ENCODE assay signal across 16 cellular contexts in the genomic region with DNA sequence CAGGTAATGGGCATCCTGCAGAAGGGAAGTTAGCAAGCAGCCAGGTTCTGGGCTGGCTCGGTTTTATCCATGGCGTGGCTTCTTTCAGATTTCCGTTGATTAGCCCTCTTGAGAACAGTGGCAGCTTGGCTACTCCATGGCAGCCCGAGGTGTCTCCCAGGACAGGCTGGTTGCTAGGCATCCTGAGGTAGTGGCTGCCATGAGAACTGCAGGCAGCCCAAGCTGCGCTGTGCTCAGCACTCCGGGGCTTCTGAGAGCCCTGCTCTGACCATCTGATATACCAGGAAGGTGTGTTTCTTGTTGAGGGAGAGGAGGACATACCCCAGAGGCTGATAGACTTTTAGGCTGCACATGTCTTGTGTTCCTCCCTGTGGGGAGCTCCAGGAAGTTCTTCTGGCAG.
"Had no signal": no experiment of that assay in that cellular context is flagged by ENCODE, and none has a peak within 500 bp of the region (broad histone marks: within the 10 kb centered on the region; RNA-seq: fewer than 3 reads in every experiment).

No MANE protein-coding gene starts in this region.

- H3K4me1 ChIP-seq: colonic mucosa, esophagus muscularis mucosa, left lung, thyroid gland, uterus had no signal

- DNase-seq: activated CD4-positive, alpha-beta T cell treated with anti-CD3 and anti-CD28 coated beads, Interleukin-2, amount 10 ng/mL, durations not matched to agents 7 days and 5 days; activated CD8-positive, alpha-beta memory T cell treated with anti-CD3 and anti-CD28 coated beads for 24 hours; activated naive CD8-positive, alpha-beta T cell treated with anti-CD3 and anti-CD28 coated beads, Interleukin-2, amount 10 ng/mL, durations not matched to agents 7 days and 5 days; central memory CD4-positive, alpha-beta T cell; colonic mucosa; hippocampal formation; kidney; left lung; mammary epithelial cell; naive B cell; stimulated activated CD4-positive, alpha-beta T cell treated with anti-CD3 and anti-CD28 coated beads, Interleukin-12 subunit alpha, Interleukin-12 subunit beta, amount 100 ng/mL, for 4 hours; stimulated activated CD4-positive, alpha-beta T cell treated with anti-CD3 and anti-CD28 coated beads, Interleukin-4, amount 100 ng/mL, for 1 hour; stimulated activated naive B cell treated with anti-CD40 and anti-IgM and Interleukin-4, amounts not matched to agents 10 μg/mL and 1 μg/mL and 100 μg/mL, for 72 hours; thyroid gland; uterus had no signal

- H3K9me3 ChIP-seq: colonic mucosa, esophagus muscularis mucosa, left lung, thyroid gland, uterus had no signal

- FAIRE-seq: kidney had no signal

- H3K36me3 ChIP-seq: colonic mucosa, esophagus muscularis mucosa, left lung, thyroid gland, uterus had no signal

- H3K4me3 ChIP-seq: colonic mucosa, esophagus muscularis mucosa, left lung, thyroid gland, uterus had no signal

- H3K27ac ChIP-seq: colonic mucosa, esophagus muscularis mucosa, left lung, thyroid gland, uterus had no signal

- ATAC-seq: left lung; stimulated activated naive B cell treated with anti-CD40 and anti-IgM and Interleukin-4, amounts not matched to agents 10 μg/mL and 1 μg/mL and 100 μg/mL, for 72 hours had no signal

- H3K27me3 ChIP-seq: colonic mucosa, esophagus muscularis mucosa, left lung, thyroid gland, uterus had no signal
